ENCODE assay signal across 8 cellular contexts in genomic region chr6:6856538-6857523, GRCh38.
DNase-seq lines count a peak whose midpoint lies in the region; ATAC-seq lines count a peak whose summit lies in the region.

No MANE protein-coding gene starts in this region.

- peak overlapping the region; percentile 59 to 86 for H3K4me3 Mint-ChIP-seq in stimulated activated naive CD8-positive, alpha-beta T cell treated with anti-CD3 and anti-CD28 coated beads, Interleukin-15, amount 100 ng/mL, for 72 hours

- peaks cover under 1% of the 10 kb centered on the region for H3K27me3 Mint-ChIP-seq in stimulated activated naive CD8-positive, alpha-beta T cell treated with anti-CD3 and anti-CD28 coated beads, Interleukin-15, amount 100 ng/mL, for 72 hours

- peak; percentile 75 for ATAC-seq in HG03457 (IDR thresholded peaks at IDR 0.05; ENCODE audit: unreplicated experiment)
- peak; percentile 85 to 86 for ATAC-seq in activated CD4-positive, CD25-positive, alpha-beta regulatory T cell treated with anti-CD3 and anti-CD28 coated beads, Interleukin-2, amount 50 U/mL, for 24 hours
- ATAC-seq in stimulated activated naive CD8-positive, alpha-beta T cell treated with anti-CD3 and anti-CD28 coated beads, Interleukin-15, amount 100 ng/mL, for 72 hours = peak; percentile 96

- H3K27ac Mint-ChIP-seq in stimulated activated naive CD8-positive, alpha-beta T cell treated with anti-CD3 and anti-CD28 coated beads, Interleukin-15, amount 100 ng/mL, for 72 hours = peak overlapping the region; percentile 89 to 95

- H3K9me3 Mint-ChIP-seq in stimulated activated naive CD8-positive, alpha-beta T cell treated with anti-CD3 and anti-CD28 coated beads, Interleukin-15, amount 100 ng/mL, for 72 hours = no peaks in the 10 kb centered on the region

- peak overlapping the region; percentile 44 for H3K4me3 ChIP-seq in mucosa of stomach (ENCODE audit: low read length)

- peak overlapping the region; percentile 44 for H3K9ac ChIP-seq in mucosa of stomach (ENCODE audit: low read length)

- H3K36me3 ChIP-seq in mucosa of stomach (ENCODE audit: control insufficient read depth, insufficient read depth, low read length) = no peaks in the 10 kb centered on the region

- H3K4me1 Mint-ChIP-seq in stimulated activated naive CD8-positive, alpha-beta T cell treated with anti-CD3 and anti-CD28 coated beads, Interleukin-15, amount 100 ng/mL, for 72 hours = peaks cover 55% of the 10 kb centered on the region

- H3K4me1 ChIP-seq in mucosa of stomach (ENCODE audit: control insufficient read depth, insufficient read depth, low read length) = peaks cover 23% of the 10 kb centered on the region

- DNase-seq in AML-193 (lab: John Stamatoyannopoulos, UW) (peak; percentile 39 to 41), GM19240 (ENCODE audit: insufficient read length, low spot score) (peak; percentile 50), dermis blood vessel endothelial cell (peak; percentile 45), OCI-M1 (lab: John Stamatoyannopoulos, UW) (no peak)
- DNase-seq in stimulated activated naive CD8-positive, alpha-beta T cell treated with anti-CD3 and anti-CD28 coated beads, Interleukin-15, amount 100 ng/mL, for 72 hours = peak; percentile 60 to 67

- H3K9me3 ChIP-seq in mucosa of stomach (ENCODE audit: control insufficient read depth, low read length) = no peaks in the 10 kb centered on the region

- no peaks in the 10 kb centered on the region for H3K27me3 ChIP-seq in mucosa of stomach (ENCODE audit: control insufficient read depth, insufficient read depth, low read length)
